In genomic region chrX:106966547-106966946, GRCh38 we compare ENCODE assay signal across 7 cellular contexts. TPM values are rescaled to one million over a fixed set of nuclear protein-coding genes. Genes with fewer than 3 reads are reported as not detected.
"Had no signal": no experiment of that assay in that cellular context is flagged by ENCODE, and none has a peak within 500 bp of the region (broad histone marks: within the 10 kb centered on the region; RNA-seq: fewer than 3 reads in every experiment).

No MANE protein-coding gene starts in this region.

RNA-seq across cellular contexts. Expression of gene CLDN2, which starts 46.3 kb away (rescaled TPM):
- total RNA-seq: activated CD4-positive, alpha-beta memory T cell treated with anti-CD3 and anti-CD28 coated beads for 36 hours; activated CD8-positive, alpha-beta memory T cell treated with anti-CD3 and anti-CD28 coated beads, Interleukin-2, amount 10 ng/mL, durations not matched to agents 7 days and 5 days; activated T-helper 2 cell treated with anti-CD3 and anti-CD28 coated beads, Interferon-gamma antibody, Interleukin-2, Interleukin-4, amounts not matched to agents 10 μg/mL and 5 μg/mL and 100 μg/mL, durations not matched to agents 14 hours and 24 hours and 36 hours; cerebellum; dermis microvascular lymphatic vessel endothelial cell; heart left ventricle; neural crest cell had no signal
- polyA plus RNA-seq: heart left ventricle had no signal
